ENCODE assay signal across 26 cellular contexts in genomic region chr10:116130006-116130405, GRCh38.
"Had no signal": no experiment of that assay in that cellular context is flagged by ENCODE, and none has a peak within 500 bp of the region (broad histone marks: within the 10 kb centered on the region; RNA-seq: fewer than 3 reads in every experiment).

No MANE protein-coding gene starts in this region.

- H3K4me1 ChIP-seq: heart right ventricle, left lung, lower lobe of right lung, neural progenitor cell, parathyroid adenoma, right atrium auricular region, right lobe of liver, suprapubic skin, tibial artery, upper lobe of right lung had no signal

- H3K9me3 ChIP-seq: left lung, lower lobe of right lung, neutrophil, suprapubic skin, thoracic aorta, tibial artery, upper lobe of right lung had no signal

- H3K4me3 ChIP-seq: heart right ventricle, hepatocyte, left lung, lower lobe of right lung, neural progenitor cell, right atrium auricular region, right lobe of liver, suprapubic skin, thoracic aorta, tibial artery, upper lobe of right lung had no signal

- H3K36me3 ChIP-seq: heart right ventricle, left lung, lower lobe of right lung, neural progenitor cell, neutrophil, right atrium auricular region, suprapubic skin, thoracic aorta, tibial artery, upper lobe of right lung had no signal

- ATAC-seq: heart right ventricle; left colon; left lung; lower lobe of right lung; natural killer cell; right lobe of liver; stimulated activated effector memory CD8-positive, alpha-beta T cell treated with anti-CD3 and anti-CD28 coated beads, Interleukin-12 subunit alpha, Interleukin-12 subunit beta, amount 100 ng/mL, for 72 hours; upper lobe of right lung had no signal

- FAIRE-seq: keratinocyte, urothelium cell line had no signal

- DNase-seq: heart right ventricle; left colon; left lung; lower lobe of right lung; mammary epithelial cell; mesenchymal stem cell; naive B cell; natural killer cell; nephron progenitor cell; occipital lobe; right lobe of liver; stimulated activated CD4-positive, alpha-beta T cell treated with anti-CD3 and anti-CD28 coated beads, Interleukin-4, amount 100 ng/mL, for 24 hours; stimulated activated naive CD4-positive, alpha-beta T cell; tibial artery; trophoblast cell; upper lobe of right lung had no signal

- H3K27me3 ChIP-seq: heart right ventricle, hepatocyte, left lung, neural progenitor cell, right atrium auricular region, right lobe of liver, suprapubic skin, tibial artery, upper lobe of right lung had no signal

- H3K27ac ChIP-seq: heart right ventricle, hepatocyte, left lung, lower lobe of right lung, neural progenitor cell, neutrophil, parathyroid adenoma, right atrium auricular region, right lobe of liver, suprapubic skin, thoracic aorta, tibial artery, upper lobe of right lung had no signal
